In genomic region chr15:81941479-81941878, GRCh38 we compare ENCODE assay signal across 1 cellular context.
TF ChIP-seq lines count a peak whose summit lies in the region.

No MANE protein-coding gene starts in this region.

TF ChIP-seq in IMR-90, 13 proteins besides CTCF, POLR2A, EP300 and RAD21 (continued from another document):
- no peak for TF ChIP-seq MXI1 (IDR thresholded peaks at IDR 0.05; ENCODE audit: borderline replicate concordance, low read depth, low read length)
TF ChIP-seq in IMR-90: peak in this region for 0.
